In the genomic region with DNA sequence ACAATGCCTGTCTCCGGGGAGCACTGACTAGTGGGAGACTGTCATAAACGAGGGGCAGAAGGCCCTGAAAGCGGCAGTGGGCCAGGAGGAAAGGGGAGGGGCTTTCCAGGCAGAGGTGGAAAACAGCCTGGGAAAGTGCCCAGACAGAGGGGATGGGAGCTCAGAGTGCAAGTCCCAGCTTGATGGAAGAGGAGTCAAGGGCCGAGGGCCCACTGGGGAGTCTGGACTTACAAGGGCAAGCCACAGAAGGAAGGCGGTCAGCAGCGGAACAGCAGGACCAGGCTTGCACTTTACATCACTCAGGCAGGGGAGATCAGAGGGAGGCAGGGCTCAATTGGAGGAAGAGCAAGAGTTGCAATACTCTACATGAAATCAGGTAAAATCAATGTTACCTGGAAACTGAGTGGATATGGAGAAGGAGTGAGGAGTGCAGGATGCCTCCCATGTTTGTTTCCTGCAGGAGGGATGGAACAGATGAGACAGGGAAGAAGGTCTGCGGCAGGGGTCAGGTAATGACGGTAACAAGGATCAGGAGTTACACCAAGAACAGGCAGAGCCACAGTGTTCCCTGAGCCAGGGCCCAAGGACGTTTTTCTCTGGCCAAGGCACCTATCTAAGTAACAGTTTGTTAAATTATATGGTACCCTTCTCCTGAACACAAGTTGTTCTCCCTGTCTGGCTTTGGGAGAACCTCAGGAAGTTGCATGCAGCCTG, we compare ENCODE assay signal across 12 cellular contexts. TPM values are rescaled to one million over a fixed set of nuclear protein-coding genes. Genes with fewer than 3 reads are reported as not detected.
DNase-seq lines count a peak whose midpoint lies in the region; ATAC-seq and TF ChIP-seq lines count a peak whose summit lies in the region.
"Had no signal": no experiment of that assay in that cellular context is flagged by ENCODE, and none has a peak within 500 bp of the region (broad histone marks: within the 10 kb centered on the region; RNA-seq: fewer than 3 reads in every experiment).

No MANE protein-coding gene starts in this region.

- no peak overlapping the region for H3K4me3 ChIP-seq in upper lobe of left lung
- H3K4me3 ChIP-seq: pancreas had no signal

- no peaks in the 10 kb centered on the region for H3K9me3 Mint-ChIP-seq in naive thymus-derived CD8-positive, alpha-beta T cell
- H3K9me3 Mint-ChIP-seq in T-helper 2 cell treated with Interferon-gamma antibody and Interleukin-4, amounts not matched to agents 5 μg/mL and 100 μg/mL, for 36 hours = no peaks in the 10 kb centered on the region

- TF ChIP-seq CTCF in upper lobe of left lung (IDR thresholded peaks at IDR 0.05) = no peak

- peaks cover 0 to 23% (median 0%) of the 10 kb centered on the region in 3 donors for H3K36me3 Mint-ChIP-seq in naive thymus-derived CD8-positive, alpha-beta T cell
- peaks cover 22% of the 10 kb centered on the region for H3K36me3 Mint-ChIP-seq in T-helper 2 cell treated with Interferon-gamma antibody and Interleukin-4, amounts not matched to agents 5 μg/mL and 100 μg/mL, for 36 hours (ENCODE audit: low read depth)

- ATAC-seq in Right ventricle myocardium inferior (no peak), upper lobe of left lung (ENCODE audit: low FRiP score in 2 of 2) (no peak), HG03378 (IDR thresholded peaks at IDR 0.05; ENCODE audit: unreplicated experiment) (no peak)
- no peak for ATAC-seq in naive thymus-derived CD8-positive, alpha-beta T cell
- ATAC-seq: pancreas had no signal

- 46 to 48% methylated on average over 9 of the region's 9 CpGs for WGBS in upper lobe of left lung, 2 donors

- intact Hi-C loops in Right ventricle myocardium inferior (cut with DNase I) (no loop called here), cardiac septum (cut with DNase I) (no loop called here)

- peak overlapping the region; percentile 69 to 93 (median 92) for H3K27ac ChIP-seq in upper lobe of left lung
- H3K27ac ChIP-seq: pancreas had no signal

- H3K4me1 ChIP-seq in upper lobe of left lung = peaks cover 65 to 89% (median 73%) of the 10 kb centered on the region in 4 donors

- POLR2A ChIA-PET in naive thymus-derived CD8-positive, alpha-beta T cell (lab: Charles Lee) = interaction anchor here (0.6 to 2.1 kb wide), 3 partner anchors 11 to 50 kb away, joined by 6 read pairs; partner anchors contain the start of genes RNU4-1 and RNU4-2

- no peaks in the 10 kb centered on the region for H3K9me3 ChIP-seq in upper lobe of left lung
- H3K9me3 ChIP-seq: pancreas had no signal

- no peaks in the 10 kb centered on the region for H3K27me3 ChIP-seq in upper lobe of left lung
- H3K27me3 ChIP-seq: pancreas had no signal

- no peak for TF ChIP-seq POLR2A in upper lobe of left lung (IDR thresholded peaks at IDR 0.05)

- DNase-seq in Right ventricle myocardium inferior (ENCODE audit: missing footprints) = peak; percentile 65
- DNase-seq in cardiac septum (ENCODE audit: low spot score) = no peak
- DNase-seq in dermis blood vessel endothelial cell = peak; percentile 82
- no peak for DNase-seq in naive thymus-derived CD8-positive, alpha-beta T cell
- DNase-seq in upper lobe of left lung = no peak
- DNase-seq in T-helper 2 cell treated with Interferon-gamma antibody and Interleukin-4, amounts not matched to agents 5 μg/mL and 100 μg/mL, for 36 hours (ENCODE audit: low spot score) = no peak
- no peak for DNase-seq in iPS-NIHi11 (ENCODE audit: low spot score)
- DNase-seq: effector CD8-positive, alpha-beta T cell; NCI-H1092; NCI-H82 had no signal

- no peaks in the 10 kb centered on the region for H3K27me3 Mint-ChIP-seq in naive thymus-derived CD8-positive, alpha-beta T cell
- H3K27me3 Mint-ChIP-seq in T-helper 2 cell treated with Interferon-gamma antibody and Interleukin-4, amounts not matched to agents 5 μg/mL and 100 μg/mL, for 36 hours (ENCODE audit: low read depth) = no peaks in the 10 kb centered on the region

- H3K4me1 Mint-ChIP-seq in naive thymus-derived CD8-positive, alpha-beta T cell = peaks cover 22 to 82% (median 75%) of the 10 kb centered on the region in 4 donors
- peaks cover 35% of the 10 kb centered on the region for H3K4me1 Mint-ChIP-seq in T-helper 2 cell treated with Interferon-gamma antibody and Interleukin-4, amounts not matched to agents 5 μg/mL and 100 μg/mL, for 36 hours (ENCODE audit: low read depth)

- no peak for TF ChIP-seq EP300 in upper lobe of left lung (IDR thresholded peaks at IDR 0.05)

- H3K27ac Mint-ChIP-seq in naive thymus-derived CD8-positive, alpha-beta T cell = peak overlapping the region in 9 of 10 donors; percentile 31 to 90 (median 72)
- no peak overlapping the region for H3K27ac Mint-ChIP-seq in T-helper 2 cell treated with Interferon-gamma antibody and Interleukin-4, amounts not matched to agents 5 μg/mL and 100 μg/mL, for 36 hours

- H3K4me3 Mint-ChIP-seq in naive thymus-derived CD8-positive, alpha-beta T cell = peak overlapping the region in 7 of 10 donors; percentile 19 to 63 (median 45)
- H3K4me3 Mint-ChIP-seq in T-helper 2 cell treated with Interferon-gamma antibody and Interleukin-4, amounts not matched to agents 5 μg/mL and 100 μg/mL, for 36 hours = no peak overlapping the region

- H3K36me3 ChIP-seq in upper lobe of left lung = no peaks in the 10 kb centered on the region
- H3K36me3 ChIP-seq: pancreas had no signal

RNA-seq across cellular contexts. Expression of gene PXN, which starts 23.8 kb away (rescaled TPM):
- total RNA-seq in Right ventricle myocardium inferior (63.7 TPM), cardiac septum (73.8 TPM), dermis blood vessel endothelial cell (69.8 and 141 TPM in 2 replicates), upper lobe of left lung (100 to 1,000 TPM in 4 of 6 donors, 10 to 100 TPM in 2; 67.8 to 210 (median 116) TPM)
- total RNA-seq in naive thymus-derived CD8-positive, alpha-beta T cell = 10 to 100 TPM; 93.9 to 96.6 TPM
- 10 to 100 TPM; 64.3 to 95.6 (median 80.4) TPM for polyA plus RNA-seq in naive thymus-derived CD8-positive, alpha-beta T cell

RNA-seq across cellular contexts. Expression of gene RPLP0, which starts 40.8 kb away (rescaled TPM):
- total RNA-seq in Right ventricle myocardium inferior = 892 TPM
- 594 TPM for total RNA-seq in cardiac septum
- 2,752 and 4,252 TPM in 2 replicates for total RNA-seq in dermis blood vessel endothelial cell
- 1,000 to 10,000 TPM; 1,511 to 1,568 TPM for total RNA-seq in naive thymus-derived CD8-positive, alpha-beta T cell
- 1,000 to 10,000 TPM; 1,821 to 2,320 (median 1,964) TPM for polyA plus RNA-seq in naive thymus-derived CD8-positive, alpha-beta T cell
- total RNA-seq in upper lobe of left lung = 1,000 to 10,000 TPM; 1,008 to 2,508 (median 1,628) TPM

RNA-seq across cellular contexts. Expression of gene GCN1, which starts 47.2 kb away (rescaled TPM):
- total RNA-seq in Right ventricle myocardium inferior = 35.7 TPM
- total RNA-seq in cardiac septum = 39.8 TPM
- 162 and 166 TPM in 2 replicates for total RNA-seq in dermis blood vessel endothelial cell
- 100 to 1,000 TPM; 132 to 133 TPM for total RNA-seq in naive thymus-derived CD8-positive, alpha-beta T cell
- 10 to 100 TPM; 14.9 to 28.3 (median 23.8) TPM for polyA plus RNA-seq in naive thymus-derived CD8-positive, alpha-beta T cell
- 100 to 1,000 TPM in 1 of 6 donors, 10 to 100 TPM in 5; 48.1 to 140 (median 69.6) TPM for total RNA-seq in upper lobe of left lung

RNA-seq across cellular contexts. Expression of gene RNU4-2, which starts 50.0 kb away (rescaled TPM):
- total RNA-seq in Right ventricle myocardium inferior = 12,991 TPM
- total RNA-seq in cardiac septum = 27,323 TPM
- total RNA-seq in dermis blood vessel endothelial cell = under 0.01 TPM in 2 replicates
- total RNA-seq in naive thymus-derived CD8-positive, alpha-beta T cell = 1,000 to 10,000 TPM; 4,355 to 8,006 TPM
- 10 to 100 TPM in 1 of 3 donors, not detected in 2; 79.6 TPM for polyA plus RNA-seq in naive thymus-derived CD8-positive, alpha-beta T cell
- over 10,000 TPM in 1 of 6 donors, 1,000 to 10,000 TPM in 1, under 1 TPM in 4; under 0.01 to 11,449 (median under 0.01) TPM for total RNA-seq in upper lobe of left lung
- polyA plus RNA-seq: pancreas had no signal

RNA-seq across cellular contexts. Expression of gene RNU4-1, which starts 51.3 kb away (rescaled TPM):
- 1,499 TPM for total RNA-seq in Right ventricle myocardium inferior
- 3,560 TPM for total RNA-seq in cardiac septum
- total RNA-seq in dermis blood vessel endothelial cell = under 0.01 TPM in 2 replicates
- 100 to 1,000 TPM; 519 to 934 TPM for total RNA-seq in naive thymus-derived CD8-positive, alpha-beta T cell
- not detected for polyA plus RNA-seq in naive thymus-derived CD8-positive, alpha-beta T cell
- total RNA-seq in upper lobe of left lung = 1,000 to 10,000 TPM in 2 of 6 donors, under 1 TPM in 4; under 0.01 to 4,461 (median under 0.01) TPM
- polyA plus RNA-seq: pancreas had no signal

Comparison
In these comparisons a context has a peak if more than half of its experiments do, and no peak if none do; other contexts are left out.
1. DNase-seq: peak in Right ventricle myocardium inferior (single experiment) and dermis blood vessel endothelial cell (single experiment); none in cardiac septum (single experiment), naive thymus-derived CD8-positive, alpha-beta T cell (0 of 10), upper lobe of left lung (0 of 2), T-helper 2 cell treated with Interferon-gamma antibody and Interleukin-4, amounts not matched to agents 5 μg/mL and 100 μg/mL, for 36 hours (single experiment) and iPS-NIHi11 (single experiment).